ENCODE assay signal across 15 cellular contexts in genomic region chr12:64634508-64635092, GRCh38. TPM values are rescaled to one million over a fixed set of nuclear protein-coding genes. Genes with fewer than 3 reads are reported as not detected.
DNase-seq lines count a peak whose midpoint lies in the region; ATAC-seq and TF ChIP-seq lines count a peak whose summit lies in the region.
"Had no signal": no experiment of that assay in that cellular context is flagged by ENCODE, and none has a peak within 500 bp of the region (broad histone marks: within the 10 kb centered on the region; RNA-seq: fewer than 3 reads in every experiment).

No MANE protein-coding gene starts in this region.

- no peak overlapping the region for H2AFZ ChIP-seq in GM23248

- H3K27ac ChIP-seq in HUES48 (ENCODE audit: low read depth, low read length) (peak overlapping the region; percentile 12), GM23248 (no peak overlapping the region)

- ATAC-seq in stimulated activated effector memory CD8-positive, alpha-beta T cell treated with anti-CD3 and anti-CD28 coated beads, Interleukin-12 subunit alpha, Interleukin-12 subunit beta, amount 100 ng/mL, for 72 hours: no peak

- H3K4me3 ChIP-seq in HUES48 (ENCODE audit: low read depth, low read length) (no peak overlapping the region), GM23248 (no peak overlapping the region)
- H3K4me3 ChIP-seq: GM12878 had no signal

- no peaks in the 10 kb centered on the region for H4K20me1 ChIP-seq in GM23248 (ENCODE audit: insufficient read depth)

- peaks cover 16% of the 10 kb centered on the region for H3K79me2 ChIP-seq in GM23248 (ENCODE audit: insufficient read depth)

- peaks cover 84% of the 10 kb centered on the region for H3K4me1 Mint-ChIP-seq in activated T-cell treated with anti-CD3 and anti-CD28 coated beads, Interleukin-2, amount 50 U/mL, for 24 hours (ENCODE audit: low read depth)
- H3K4me1 Mint-ChIP-seq in chondrocyte (ENCODE audit: low read depth): peaks cover 66% of the 10 kb centered on the region
- peaks cover 59% of the 10 kb centered on the region for H3K4me1 Mint-ChIP-seq in stimulated activated effector memory CD8-positive, alpha-beta T cell treated with anti-CD3 and anti-CD28 coated beads, Interleukin-12 subunit alpha, Interleukin-12 subunit beta, amount 100 ng/mL, for 72 hours

- H3K4me3 Mint-ChIP-seq in activated T-cell treated with anti-CD3 and anti-CD28 coated beads, Interleukin-2, amount 50 U/mL, for 24 hours: no peak overlapping the region
- H3K4me3 Mint-ChIP-seq in chondrocyte (ENCODE audit: unreplicated experiment): no peak overlapping the region
- H3K4me3 Mint-ChIP-seq in stimulated activated effector memory CD8-positive, alpha-beta T cell treated with anti-CD3 and anti-CD28 coated beads, Interleukin-12 subunit alpha, Interleukin-12 subunit beta, amount 100 ng/mL, for 72 hours: no peak overlapping the region

- no peaks in the 10 kb centered on the region for H3K27me3 Mint-ChIP-seq in activated T-cell treated with anti-CD3 and anti-CD28 coated beads, Interleukin-2, amount 50 U/mL, for 24 hours
- H3K27me3 Mint-ChIP-seq in chondrocyte (ENCODE audit: low read depth): no peaks in the 10 kb centered on the region

- H3F3A ChIP-seq in GM23248 (ENCODE audit: insufficient read depth): no peaks in the 10 kb centered on the region

- H3K9me3 Mint-ChIP-seq in activated T-cell treated with anti-CD3 and anti-CD28 coated beads, Interleukin-2, amount 50 U/mL, for 24 hours: peaks cover 6% of the 10 kb centered on the region
- peaks cover 18% of the 10 kb centered on the region for H3K9me3 Mint-ChIP-seq in chondrocyte (ENCODE audit: low read depth)
- H3K9me3 Mint-ChIP-seq in stimulated activated effector memory CD8-positive, alpha-beta T cell treated with anti-CD3 and anti-CD28 coated beads, Interleukin-12 subunit alpha, Interleukin-12 subunit beta, amount 100 ng/mL, for 72 hours: no peaks in the 10 kb centered on the region

- no peaks in the 10 kb centered on the region for H3K9me3 ChIP-seq in HUES48 (ENCODE audit: control insufficient read depth, insufficient read depth, low read length)
- H3K9me3 ChIP-seq in GM23248 (ENCODE audit: low read depth): no peaks in the 10 kb centered on the region

- H3K4me1 ChIP-seq in HUES48 (ENCODE audit: control insufficient read depth, insufficient read depth, low read length) (peaks cover 23% of the 10 kb centered on the region), GM23248 (ENCODE audit: insufficient read depth) (peaks cover 4% of the 10 kb centered on the region)

- WGBS in GM23248 (ENCODE audit: low coverage in 1 of 2, low lambda C conversion rate in 2 of 2, missing lambda C conversion rate in 2 of 2), 2 experiments: 94% methylated on average over 7 of the region's 7 CpGs

- H3K36me3 Mint-ChIP-seq in activated T-cell treated with anti-CD3 and anti-CD28 coated beads, Interleukin-2, amount 50 U/mL, for 24 hours (ENCODE audit: low read depth): peaks cover 77% of the 10 kb centered on the region
- peaks cover 12% of the 10 kb centered on the region for H3K36me3 Mint-ChIP-seq in chondrocyte (ENCODE audit: low read depth)
- peaks cover 35% of the 10 kb centered on the region for H3K36me3 Mint-ChIP-seq in stimulated activated effector memory CD8-positive, alpha-beta T cell treated with anti-CD3 and anti-CD28 coated beads, Interleukin-12 subunit alpha, Interleukin-12 subunit beta, amount 100 ng/mL, for 72 hours

- DNase-seq in activated T-cell treated with anti-CD3 and anti-CD28 coated beads, Interleukin-2, amount 50 U/mL, for 24 hours: no peak
- DNase-seq in activated T-cell treated with anti-CD3 and anti-CD28 coated beads, Interleukin-2, amount 50 U/mL, for 48 hours: no peak
- DNase-seq in chondrocyte (ENCODE audit: low spot score) (no peak), NCI-H82 treated with DMSO at 0.1 percent for 48 hours (lab: John Stamatoyannopoulos, UW; ENCODE audit: unreplicated experiment) (no peak), GM23248 (no peak)
- DNase-seq in stimulated activated effector memory CD8-positive, alpha-beta T cell treated with anti-CD3 and anti-CD28 coated beads, Interleukin-12 subunit alpha, Interleukin-12 subunit beta, amount 100 ng/mL, for 72 hours (ENCODE audit: low spot score in 2 of 2): no peak
- DNase-seq in stimulated activated CD8-positive, alpha-beta memory T cell treated with anti-CD3 and anti-CD28 coated beads, Interleukin-4, amount 100 ng/mL, for 48 hours: no peak
- DNase-seq: COR-L47; hippocampal formation; Kasumi-1; NCI-H1417 treated with DMSO at 0.1 percent for 48 hours; SIG-M5; stimulated activated naive CD8-positive, alpha-beta T cell treated with anti-CD3 and anti-CD28 coated beads, Interleukin-15, Interleukin-2, amounts not matched to agents 100 U/mL and 50 U/mL, for 24 hours had no signal

- no peaks in the 10 kb centered on the region for H3K9me2 ChIP-seq in GM23248 (ENCODE audit: insufficient read depth)

- H3K27me3 ChIP-seq in HUES48 (ENCODE audit: control insufficient read depth, insufficient read depth, low read length): no peaks in the 10 kb centered on the region
- H3K27me3 ChIP-seq in GM23248 (replicated peaks; ENCODE audit: insufficient read depth): no peaks in the 10 kb centered on the region

- H3K36me3 ChIP-seq in HUES48 (ENCODE audit: control insufficient read depth, insufficient read depth, low read length) (peaks cover 6% of the 10 kb centered on the region; the same call in 1 of the 2 replicates), GM23248 (ENCODE audit: low read depth) (no peaks in the 10 kb centered on the region)

- peak overlapping the region; percentile 71 for H3K27ac Mint-ChIP-seq in activated T-cell treated with anti-CD3 and anti-CD28 coated beads, Interleukin-2, amount 50 U/mL, for 24 hours
- H3K27ac Mint-ChIP-seq in chondrocyte (ENCODE audit: unreplicated experiment): peak overlapping the region; percentile 70
- H3K27ac Mint-ChIP-seq in stimulated activated effector memory CD8-positive, alpha-beta T cell treated with anti-CD3 and anti-CD28 coated beads, Interleukin-12 subunit alpha, Interleukin-12 subunit beta, amount 100 ng/mL, for 72 hours: peak overlapping the region; percentile 21

- H3K9ac ChIP-seq in HUES48 (ENCODE audit: low read depth, low read length): no peak overlapping the region
- no peak overlapping the region for H3K9ac ChIP-seq in GM23248

- in situ Hi-C loops in GM23248 (cut with MboI): no loop called here

- no peak overlapping the region for H3K4me2 ChIP-seq in GM23248 (ENCODE audit: unreplicated experiment)

- no peak for TF ChIP-seq CTCF in chondrocyte (IDR thresholded peaks at IDR 0.05)

RNA-seq across cellular contexts. Expression of gene RASSF3, which starts 24.3 kb away (rescaled TPM):
- 30.9 to 51.1 TPM (median 47.9 TPM) in 3 replicates for total RNA-seq in chondrocyte
- 4.9 and 12.0 TPM in 2 replicates for total RNA-seq in GM23248 (2014; rRNA removed; shearing (Covaris generic))
- polyA plus RNA-seq in GM23248 (2016; fragmentation: Nextera tagmentation; extraction: Ambion mirVana): 1.5 and 1.9 TPM in 2 replicates

Comparison
In these comparisons a context has a peak if more than half of its experiments do, and no peak if none do; other contexts are left out.
1. H3K27ac Mint-ChIP-seq: peak in every context shown above with its lines; median percentile 71 in activated T-cell treated with anti-CD3 and anti-CD28 coated beads, Interleukin-2, amount 50 U/mL, for 24 hours; 70 in chondrocyte; 21 in stimulated activated effector memory CD8-positive, alpha-beta T cell treated with anti-CD3 and anti-CD28 coated beads, Interleukin-12 subunit alpha, Interleukin-12 subunit beta, amount 100 ng/mL, for 72 hours.